8 cellular contexts compared by ENCODE assay signal in genomic region chr14:105420141-105420975, GRCh38. TPM values are rescaled to one million over a fixed set of nuclear protein-coding genes. Genes with fewer than 3 reads are reported as not detected.
DNase-seq lines count a peak whose midpoint lies in the region; ATAC-seq and TF ChIP-seq lines count a peak whose summit lies in the region.

No MANE protein-coding gene starts in this region.

- no peaks in the 10 kb centered on the region for H3K9me3 ChIP-seq in effector memory CD4-positive, alpha-beta T cell (ENCODE audit: control insufficient read depth, low read length)
- H3K9me3 ChIP-seq in neural cell (ENCODE audit: low read length) = no peaks in the 10 kb centered on the region

- H3K4me1 ChIP-seq in effector memory CD4-positive, alpha-beta T cell (ENCODE audit: control insufficient read depth, insufficient read depth, low read length, poor library complexity, severe bottlenecking) = peaks cover 24% of the 10 kb centered on the region

- in situ Hi-C loops in ACHN (cut with HindIII; ENCODE audit: low pct_ligation_motif_present, low pct_unique_long_range_greater_than_20kb, low sequenced_read_pairs) = no loop called here

- no peak overlapping the region for H2AFZ ChIP-seq in neural cell (ENCODE audit: low read depth, low read length)

- H3K27ac ChIP-seq in effector memory CD4-positive, alpha-beta T cell (ENCODE audit: insufficient read depth, low read length, poor library complexity, severe bottlenecking) = peak overlapping the region; percentile 31
- peak overlapping the region; percentile 31 for H3K27ac ChIP-seq in neural cell (ENCODE audit: low read length)

- H3K27me3 Mint-ChIP-seq in Calu3 (ENCODE audit: unreplicated experiment) = no peaks in the 10 kb centered on the region

- TF ChIP-seq RAD21 in neural cell (conservative IDR thresholded peaks at IDR 0.05) = no peak

- no peaks in the 10 kb centered on the region for H3K36me3 ChIP-seq in effector memory CD4-positive, alpha-beta T cell (ENCODE audit: control insufficient read depth, insufficient read depth, low read length)
- no peaks in the 10 kb centered on the region for H3K36me3 ChIP-seq in neural cell (ENCODE audit: insufficient read depth, low read length)

- H3K27ac Mint-ChIP-seq in Calu3 (ENCODE audit: unreplicated experiment) = peak overlapping the region; percentile 85

- H4K20me1 ChIP-seq in neural cell (ENCODE audit: insufficient read depth) = no peaks in the 10 kb centered on the region

- H3K4me3 Mint-ChIP-seq in Calu3 (ENCODE audit: low read depth, unreplicated experiment) = peak overlapping the region; percentile 93

- CTCF ChIA-PET in Calu3 (lab: Charles Lee) = interaction anchor here (0.7 kb wide), 1 partner anchor 60 kb away, joined by 3 read pairs; no protein-coding TSS in a partner anchor

- ATAC-seq in GM19463 (IDR thresholded peaks at IDR 0.05; ENCODE audit: unreplicated experiment) = no peak
- ATAC-seq in left lobe of liver = no peak

- H3K36me3 Mint-ChIP-seq in Calu3 (ENCODE audit: insufficient read depth, unreplicated experiment) = peaks cover 46% of the 10 kb centered on the region

- BruUV-seq in Calu3 (replicated peaks; lab: Mats Ljungman, UMichigan) = no TSS peak

- no peak for DNase-seq in Calu3
- peak; percentile 47 for DNase-seq in NCI-H69 (lab: John Stamatoyannopoulos, UW)
- no peak for DNase-seq in effector memory CD4-positive, alpha-beta T cell
- no peak for DNase-seq in ACHN
- no peak for DNase-seq in left lobe of liver (ENCODE audit: low spot score)
- DNase-seq in GF-D8 (lab: John Stamatoyannopoulos, UW) = no peak

- peaks cover 27% of the 10 kb centered on the region for H3K4me1 Mint-ChIP-seq in Calu3 (ENCODE audit: low read depth, unreplicated experiment)

- no peaks in the 10 kb centered on the region for H3K27me3 ChIP-seq in effector memory CD4-positive, alpha-beta T cell (replicated peaks; ENCODE audit: control insufficient read depth, insufficient read depth, low read length, poor library complexity, severe bottlenecking)
- H3K27me3 ChIP-seq in neural cell (ENCODE audit: insufficient read depth, low read depth, low read length) = no peaks in the 10 kb centered on the region

- no peaks in the 10 kb centered on the region for H3K9me2 ChIP-seq in neural cell (ENCODE audit: insufficient read depth, low read length)

- peaks cover 30% of the 10 kb centered on the region for H3K79me2 ChIP-seq in neural cell (replicated peaks; ENCODE audit: insufficient read depth, low read length)

- no peak for TF ChIP-seq EP300 in neural cell (conservative IDR thresholded peaks at IDR 0.05; ENCODE audit: poor library complexity, severe bottlenecking)

- intact Hi-C loops in Calu3 (cut with micrococcal nuclease; ENCODE audit: unreplicated experiment) = no loop called here

- TF ChIP-seq CTCF in Calu3 (IDR thresholded peaks at IDR 0.05; ENCODE audit: unreplicated experiment) = no peak
- TF ChIP-seq CTCF in neural cell (IDR thresholded peaks at IDR 0.05; ENCODE audit: poor library complexity, severe bottlenecking) = no peak

- H3F3A ChIP-seq in neural cell (ENCODE audit: insufficient read depth, low read length, poor library complexity, severe bottlenecking) = peaks cover 4% of the 10 kb centered on the region

- H3K9me3 Mint-ChIP-seq in Calu3 (ENCODE audit: low read depth, unreplicated experiment) = no peaks in the 10 kb centered on the region

- peak overlapping the region; percentile 72 for H3K9ac ChIP-seq in neural cell (ENCODE audit: low read length)

- H3K4me2 ChIP-seq in neural cell (ENCODE audit: low read length) = peak overlapping the region; percentile 94

- peak overlapping the region; percentile 72 for H3K4me3 ChIP-seq in effector memory CD4-positive, alpha-beta T cell (ENCODE audit: insufficient read depth, low read depth, low read length, poor library complexity, severe bottlenecking)
- peak overlapping the region; percentile 86 for H3K4me3 ChIP-seq in neural cell (ENCODE audit: low read length)

TF ChIP-seq in neural cell, 6 proteins besides CTCF, POLR2A, EP300 and RAD21:
- TF ChIP-seq EZH2 (IDR thresholded peaks at IDR 0.05; ENCODE audit: borderline replicate concordance, insufficient read depth, low read length, poor library complexity, severe bottlenecking) (no peak), REST (IDR thresholded peaks at IDR 0.05; ENCODE audit: borderline replicate concordance) (no peak), TAF1 (IDR thresholded peaks at IDR 0.05; ENCODE audit: low read depth) (no peak), MXI1 (conservative IDR thresholded peaks at IDR 0.05; ENCODE audit: poor library complexity, severe bottlenecking) (no peak), SMC3 (conservative IDR thresholded peaks at IDR 0.05; ENCODE audit: poor library complexity) (no peak), POLR2AphosphoS5 (IDR thresholded peaks at IDR 0.05) (no peak)

RNA-seq across cellular contexts. Expression of gene MTA1, which starts 0.7 kb away (rescaled TPM):
- 161 and 168 TPM in 2 replicates for total RNA-seq in Calu3 (2022)
- 94.0 and 101 TPM in 2 replicates for polyA plus RNA-seq in neural cell
- polyA minus RNA-seq in neural cell = 80.9 and 90.3 TPM in 2 replicates
- total RNA-seq in left lobe of liver = 39.2 TPM

RNA-seq across cellular contexts. Expression of gene TEX22, which starts 22.0 kb away (rescaled TPM):
- total RNA-seq in Calu3 (2022) (1.6 and 2.8 TPM in 2 replicates), left lobe of liver (1.3 TPM)
- polyA plus RNA-seq in neural cell = 0.22 TPM in 1 of 2 replicates, not detected in the other
- polyA minus RNA-seq in neural cell = 0.69 TPM in 1 of 2 replicates, not detected in the other

RNA-seq across cellular contexts. Expression of gene CRIP2, which starts 54.3 kb away (rescaled TPM):
- 70.1 and 71.8 TPM in 2 replicates for total RNA-seq in Calu3 (2022)
- polyA plus RNA-seq in neural cell = 214 and 258 TPM in 2 replicates
- polyA minus RNA-seq in neural cell = 85.4 and 87.6 TPM in 2 replicates
- total RNA-seq in left lobe of liver = 23.8 TPM
